In the genomic region with DNA sequence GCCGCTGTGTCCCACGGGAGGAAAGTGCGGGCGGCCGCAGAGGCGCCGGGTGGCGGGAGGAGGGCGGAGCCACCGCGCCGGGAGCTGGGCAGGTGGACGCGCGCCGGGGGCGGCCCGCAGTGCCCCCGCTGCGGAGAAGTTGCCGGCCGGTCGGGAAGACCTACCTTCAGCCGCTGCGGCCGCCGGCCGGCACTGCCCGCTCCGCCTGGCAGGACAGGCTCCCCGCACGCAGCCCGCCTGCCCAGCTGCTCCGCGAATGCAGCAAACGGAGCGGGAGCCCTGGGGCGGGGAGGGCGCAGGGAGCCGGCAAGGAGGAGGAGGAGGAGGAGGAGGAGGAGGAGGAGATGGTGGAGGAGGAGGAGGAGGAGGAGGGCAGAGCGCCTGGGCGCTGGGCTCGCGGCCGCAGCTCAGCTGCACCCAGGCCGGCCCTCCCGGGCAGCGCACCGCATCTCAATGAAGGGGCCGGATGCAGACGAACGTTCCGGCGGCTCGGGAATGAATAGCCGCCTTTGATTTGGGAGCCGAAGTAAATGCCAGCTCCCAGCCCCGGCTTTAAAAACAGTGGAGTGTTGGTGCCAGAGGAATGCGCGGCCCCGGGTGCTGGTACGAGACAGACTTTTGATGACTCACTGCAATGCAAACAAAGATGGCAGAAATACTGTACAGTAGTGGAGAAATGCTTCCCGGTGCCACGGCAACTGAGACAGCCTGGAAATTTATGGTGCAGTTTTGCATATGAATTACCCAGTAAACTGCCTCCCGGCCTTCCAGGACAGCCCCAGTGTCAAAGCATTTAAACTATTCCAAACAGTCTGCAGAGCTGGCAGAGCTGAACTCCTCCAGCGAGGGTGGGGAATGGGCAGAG, we compare ENCODE assay signal across 8 cellular contexts. TPM values are rescaled to one million over a fixed set of nuclear protein-coding genes. Genes with fewer than 3 reads are reported as not detected.
DNase-seq lines count a peak whose midpoint lies in the region; ATAC-seq and TF ChIP-seq lines count a peak whose summit lies in the region.

No MANE protein-coding gene starts in this region.

- H3K9me3 ChIP-seq in esophagus (ENCODE audit: control insufficient read depth in 2 of 2, insufficient read depth in 1 of 2, low read depth in 1 of 2, low read length in 1 of 2), result no peaks in the 10 kb centered on the region
- no peaks in the 10 kb centered on the region for H3K9me3 ChIP-seq in stomach smooth muscle (ENCODE audit: control insufficient read depth in 2 of 2, low read length in 2 of 2)

- TF ChIP-seq POLR2A in NB4 (IDR thresholded peaks at IDR 0.05; ENCODE audit: extremely low read depth, insufficient read length), result no peak

- 1 to 2% methylated on average over 32 to 66 of the region's 66 CpGs for WGBS in esophagus, 2 donors
- WGBS in mesendoderm (ENCODE audit: extremely low coverage, insufficient coverage, low lambda C conversion rate), result no CpG with 5 or more reads among the region's 66 CpGs

- peak overlapping the region; percentile 62 for H3K18ac ChIP-seq in mesendoderm (ENCODE audit: low read length)

- H2BK120ac ChIP-seq in mesendoderm (ENCODE audit: low read depth, low read length), result no peak overlapping the region

- H3K4me3 ChIP-seq in NB4 (ENCODE audit: low read depth, low read length), result peak overlapping the region; percentile 33
- peak overlapping the region; percentile 46 to 47 for H3K4me3 ChIP-seq in esophagus (ENCODE audit: low read depth in 1 of 2, low read length in 2 of 2)
- peak overlapping the region; percentile 20 for H3K4me3 ChIP-seq in mesendoderm (ENCODE audit: low read length)
- peak overlapping the region; percentile 43 to 67 for H3K4me3 ChIP-seq in stomach smooth muscle (ENCODE audit: low read length in 2 of 2)

- H2BK5ac ChIP-seq in mesendoderm (ENCODE audit: low read length), result no peak overlapping the region

- DNase-seq in EL, result peak; percentile 97
- peak; percentile 79 for DNase-seq in NB4 (ENCODE audit: low read depth)
- DNase-seq in T1000 (lab: John Stamatoyannopoulos, UW), result peak; percentile 81
- DNase-seq in mesendoderm, result peak; percentile 86

- peak overlapping the region; percentile 85 for H3K4me2 ChIP-seq in mesendoderm (ENCODE audit: low read length)

- no peak overlapping the region for H2BK15ac ChIP-seq in mesendoderm (replicated peaks; ENCODE audit: low read depth)

- H3K4me1 ChIP-seq in esophagus (ENCODE audit: control insufficient read depth in 2 of 2, insufficient read depth in 2 of 2, low read length in 1 of 2) (peaks cover 8 to 30% of the 10 kb centered on the region in 2 donors), mesendoderm (ENCODE audit: control insufficient read depth, low read depth, low read length) (peaks cover 2% of the 10 kb centered on the region), stomach smooth muscle (ENCODE audit: control insufficient read depth, insufficient read depth, low read length) (peaks cover 80% of the 10 kb centered on the region)

- H3K9ac ChIP-seq in mesendoderm (ENCODE audit: low read length) (peak overlapping the region; percentile 64), stomach smooth muscle (ENCODE audit: low read length in 2 of 2) (peak overlapping the region in 1 of 2 donors; percentile 20)

- no peaks in the 10 kb centered on the region for H3K79me2 ChIP-seq in mesendoderm (ENCODE audit: control insufficient read depth, insufficient read depth, low read length)

- ATAC-seq in GM18502 (IDR thresholded peaks at IDR 0.05; ENCODE audit: poor library complexity, unreplicated experiment) (no peak), HG02938 (IDR thresholded peaks at IDR 0.05; ENCODE audit: unreplicated experiment) (no peak)

- H3K23ac ChIP-seq in mesendoderm (ENCODE audit: low read length), result no peak overlapping the region

- peak overlapping the region; percentile 84 for H3K56ac ChIP-seq in mesendoderm (ENCODE audit: low read length)

- H3K36me3 ChIP-seq in esophagus (ENCODE audit: control insufficient read depth in 2 of 2, insufficient read depth in 2 of 2, low read length in 1 of 2) (peaks cover 0 to 22% of the 10 kb centered on the region in 2 donors), mesendoderm (ENCODE audit: control insufficient read depth, insufficient read depth, low read length) (no peaks in the 10 kb centered on the region), stomach smooth muscle (ENCODE audit: control insufficient read depth in 2 of 2, insufficient read depth in 2 of 2, low read length in 2 of 2) (peaks cover 13 to 19% of the 10 kb centered on the region in 2 donors)

- no peak for TF ChIP-seq CTCF in NB4 (IDR thresholded peaks at IDR 0.05; ENCODE audit: low read depth, low read length)

- H3K27me3 ChIP-seq in esophagus (ENCODE audit: control insufficient read depth in 1 of 2, insufficient read depth in 2 of 2, low read length in 2 of 2) (no peaks in the 10 kb centered on the region), mesendoderm (ENCODE audit: insufficient read depth, low read length, poor library complexity) (no peaks in the 10 kb centered on the region), stomach smooth muscle (ENCODE audit: control insufficient read depth in 1 of 2, insufficient read depth in 2 of 2, low read length in 2 of 2) (no peaks in the 10 kb centered on the region)

- H3K27ac ChIP-seq in esophagus (ENCODE audit: low read depth in 2 of 2, low read length in 1 of 2) (peak overlapping the region; percentile 0 to 57), mesendoderm (ENCODE audit: low read depth, low read length) (peak overlapping the region; percentile 62), stomach smooth muscle (ENCODE audit: low read length) (peak overlapping the region; percentile 55)

- H4K5ac ChIP-seq in mesendoderm (ENCODE audit: low read length), result no peak overlapping the region

- no peak overlapping the region for H4K8ac ChIP-seq in mesendoderm (ENCODE audit: low read depth, low read length)

- no peak overlapping the region for H3K4ac ChIP-seq in mesendoderm (ENCODE audit: low read depth, low read length)

- H2AK5ac ChIP-seq in mesendoderm (ENCODE audit: low read length), result no peak overlapping the region

- H3K79me1 ChIP-seq in mesendoderm (ENCODE audit: low read length), result no peaks in the 10 kb centered on the region

RNA-seq across cellular contexts. Expression of a gene that starts 43.3 kb away (rescaled TPM):
- polyA plus RNA-seq in esophagus, result 1 to 10 TPM; 3.2 to 4.5 TPM
- polyA plus RNA-seq in mesendoderm (2013, experiment 1 of 2), result 2.0 TPM
- 2.2 TPM for polyA plus RNA-seq in mesendoderm (2013, experiment 2 of 2)
